ENCODE assay signal across 1 cellular context in genomic region chr1:81433676-81434075, GRCh38.
TF ChIP-seq lines count a peak whose summit lies in the region.

No MANE protein-coding gene starts in this region.

TF ChIP-seq in liver, 16 proteins besides CTCF, POLR2A, EP300 and RAD21 (continued from another document):
- TF ChIP-seq, protein P1, sequence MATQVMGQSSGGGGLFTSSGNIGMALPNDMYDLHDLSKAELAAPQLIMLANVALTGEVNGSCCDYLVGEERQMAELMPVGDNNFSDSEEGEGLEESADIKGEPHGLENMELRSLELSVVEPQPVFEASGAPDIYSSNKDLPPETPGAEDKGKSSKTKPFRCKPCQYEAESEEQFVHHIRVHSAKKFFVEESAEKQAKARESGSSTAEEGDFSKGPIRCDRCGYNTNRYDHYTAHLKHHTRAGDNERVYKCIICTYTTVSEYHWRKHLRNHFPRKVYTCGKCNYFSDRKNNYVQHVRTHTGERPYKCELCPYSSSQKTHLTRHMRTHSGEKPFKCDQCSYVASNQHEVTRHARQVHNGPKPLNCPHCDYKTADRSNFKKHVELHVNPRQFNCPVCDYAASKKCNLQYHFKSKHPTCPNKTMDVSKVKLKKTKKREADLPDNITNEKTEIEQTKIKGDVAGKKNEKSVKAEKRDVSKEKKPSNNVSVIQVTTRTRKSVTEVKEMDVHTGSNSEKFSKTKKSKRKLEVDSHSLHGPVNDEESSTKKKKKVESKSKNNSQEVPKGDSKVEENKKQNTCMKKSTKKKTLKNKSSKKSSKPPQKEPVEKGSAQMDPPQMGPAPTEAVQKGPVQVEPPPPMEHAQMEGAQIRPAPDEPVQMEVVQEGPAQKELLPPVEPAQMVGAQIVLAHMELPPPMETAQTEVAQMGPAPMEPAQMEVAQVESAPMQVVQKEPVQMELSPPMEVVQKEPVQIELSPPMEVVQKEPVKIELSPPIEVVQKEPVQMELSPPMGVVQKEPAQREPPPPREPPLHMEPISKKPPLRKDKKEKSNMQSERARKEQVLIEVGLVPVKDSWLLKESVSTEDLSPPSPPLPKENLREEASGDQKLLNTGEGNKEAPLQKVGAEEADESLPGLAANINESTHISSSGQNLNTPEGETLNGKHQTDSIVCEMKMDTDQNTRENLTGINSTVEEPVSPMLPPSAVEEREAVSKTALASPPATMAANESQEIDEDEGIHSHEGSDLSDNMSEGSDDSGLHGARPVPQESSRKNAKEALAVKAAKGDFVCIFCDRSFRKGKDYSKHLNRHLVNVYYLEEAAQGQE (IDR thresholded peaks at IDR 0.05), result no peak
- TF ChIP-seq MAX (IDR thresholded peaks at IDR 0.05) (no peak), RXRA (IDR thresholded peaks at IDR 0.05) (peak in 1 of 2 donors; percentile 3), TAF1 (conservative IDR thresholded peaks at IDR 0.05) (no peak)
TF ChIP-seq in liver: peak in this region for 1.
